ENCODE assay signal across 14 cellular contexts in genomic region chr13:23386533-23386932, GRCh38. TPM values are rescaled to one million over a fixed set of nuclear protein-coding genes. Genes with fewer than 3 reads are reported as not detected.
DNase-seq lines count a peak whose midpoint lies in the region; ATAC-seq, FAIRE-seq and TF ChIP-seq lines count a peak whose summit lies in the region.
"Had no signal": no experiment of that assay in that cellular context is flagged by ENCODE, and none has a peak within 500 bp of the region (broad histone marks: within the 10 kb centered on the region; RNA-seq: fewer than 3 reads in every experiment).

No MANE protein-coding gene starts in this region.

- no peaks in the 10 kb centered on the region for H3K9me3 Mint-ChIP-seq in activated naive CD4-positive, alpha-beta T cell treated with anti-CD3 and anti-CD28 coated beads for 36 hours

- H3K27me3 Mint-ChIP-seq in activated naive CD4-positive, alpha-beta T cell treated with anti-CD3 and anti-CD28 coated beads for 36 hours (ENCODE audit: low read depth): peaks cover 3% of the 10 kb centered on the region

- H3K4me3 ChIP-seq in pancreas: no peak overlapping the region
- H3K4me3 ChIP-seq: upper lobe of right lung had no signal

- no peak for FAIRE-seq in pancreas (lab: Jason Lieb, UNC)

- 91 to 98% methylated on average over 2 of the region's 2 CpGs for WGBS in pancreas, 2 donors

- H3K4me1 Mint-ChIP-seq in activated naive CD4-positive, alpha-beta T cell treated with anti-CD3 and anti-CD28 coated beads for 36 hours (ENCODE audit: low read depth): peaks cover 40% of the 10 kb centered on the region
- H3K4me1 Mint-ChIP-seq: endodermal cell had no signal

- CTCF ChIA-PET in activated naive CD4-positive, alpha-beta T cell treated with anti-CD3 and anti-CD28 coated beads for 36 hours (lab: Charles Lee): interaction anchor here (0.8 to 0.9 kb wide), 2 partner anchors 9 to 81 kb away, joined by 3 to 4 read pairs; no protein-coding TSS in a partner anchor

- intact Hi-C loops in activated naive CD4-positive, alpha-beta T cell treated with anti-CD3 and anti-CD28 coated beads for 36 hours (cut with micrococcal nuclease): loop anchor here (1.0 to 5.0 kb wide), 4 partner anchors 8 to 1272 kb away; no protein-coding TSS in a partner anchor
- intact Hi-C loops in pancreas (cut with DNase I): no loop called here

- peak; percentile 39 for DNase-seq in activated naive CD4-positive, alpha-beta T cell treated with anti-CD3 and anti-CD28 coated beads for 36 hours
- DNase-seq in activated naive CD4-positive, alpha-beta T cell (lab: John Stamatoyannopoulos, UW): no peak
- no peak for DNase-seq in stimulated activated naive CD8-positive, alpha-beta T cell treated with anti-CD3 and anti-CD28 coated beads, Interleukin-15, Interleukin-2, amounts not matched to agents 100 U/mL and 50 U/mL, for 24 hours
- DNase-seq in pancreas (no peak), NCI-H526 (lab: John Stamatoyannopoulos, UW) (no peak)
- DNase-seq: DMS79, endodermal cell, NCI-H1930, upper lobe of right lung had no signal

- peak overlapping the region; percentile 20 for H3K27ac Mint-ChIP-seq in activated naive CD4-positive, alpha-beta T cell treated with anti-CD3 and anti-CD28 coated beads for 36 hours
- H3K27ac Mint-ChIP-seq: brain, endodermal cell had no signal

- no peaks in the 10 kb centered on the region for H3K36me3 Mint-ChIP-seq in activated naive CD4-positive, alpha-beta T cell treated with anti-CD3 and anti-CD28 coated beads for 36 hours (ENCODE audit: low read depth)

- no peaks in the 10 kb centered on the region for H3K4me1 ChIP-seq in pancreas
- H3K4me1 ChIP-seq: upper lobe of right lung had no signal

- H3K27me3 ChIP-seq in pancreas: no peaks in the 10 kb centered on the region
- H3K27me3 ChIP-seq: upper lobe of right lung had no signal

- H3K36me3 ChIP-seq in pancreas: no peaks in the 10 kb centered on the region
- H3K36me3 ChIP-seq: upper lobe of right lung had no signal

- no peak overlapping the region for H3K27ac ChIP-seq in pancreas
- H3K27ac ChIP-seq: upper lobe of right lung had no signal

- ATAC-seq in GM21529 (IDR thresholded peaks at IDR 0.05; ENCODE audit: unreplicated experiment): peak; percentile 80
- ATAC-seq in HG03135 (IDR thresholded peaks at IDR 0.05; ENCODE audit: unreplicated experiment): peak; percentile 44
- ATAC-seq in stimulated activated naive CD8-positive, alpha-beta T cell treated with anti-CD3 and anti-CD28 coated beads, Interleukin-15, Interleukin-2, amounts not matched to agents 100 U/mL and 50 U/mL, for 24 hours: peak; percentile 48
- no peak for ATAC-seq in pancreas
- ATAC-seq in SK-N-SH treated with all-trans-retinoic acid at 6 μM for 48 hours: no peak
- ATAC-seq: left lobe of liver, upper lobe of right lung had no signal

- TF ChIP-seq CTCF in pancreas (IDR thresholded peaks at IDR 0.05): no peak

- H3K9me3 ChIP-seq in pancreas: no peaks in the 10 kb centered on the region
- H3K9me3 ChIP-seq: upper lobe of right lung had no signal

- no peak overlapping the region for H3K4me3 Mint-ChIP-seq in activated naive CD4-positive, alpha-beta T cell treated with anti-CD3 and anti-CD28 coated beads for 36 hours
- H3K4me3 Mint-ChIP-seq: brain, endodermal cell had no signal

TF ChIP-seq in SK-N-SH treated with all-trans-retinoic acid at 6 μM for 48 hours, 23 proteins besides CTCF, POLR2A, EP300 and RAD21:
- TF ChIP-seq CSDC2 (CRISPR knock-in tag; IDR thresholded peaks at IDR 0.05) (no peak), TCF4 (CRISPR knock-in tag; IDR thresholded peaks at IDR 0.05; ENCODE audit: borderline replicate concordance) (no peak), CSRNP3 (CRISPR knock-in tag; IDR thresholded peaks at IDR 0.05) (no peak), ZNF565 (CRISPR knock-in tag; conservative IDR thresholded peaks at IDR 0.05; ENCODE audit: low read depth) (no peak), SNAI2 (CRISPR knock-in tag; IDR thresholded peaks at IDR 0.05) (no peak), RARB (CRISPR knock-in tag; IDR thresholded peaks at IDR 0.05) (no peak), ZNF70 (CRISPR knock-in tag; IDR thresholded peaks at IDR 0.05) (no peak), ZC3H10 (CRISPR knock-in tag; IDR thresholded peaks at IDR 0.05) (no peak), GLIS3 (CRISPR knock-in tag; IDR thresholded peaks at IDR 0.05) (no peak)
- TF ChIP-seq, protein P1, sequence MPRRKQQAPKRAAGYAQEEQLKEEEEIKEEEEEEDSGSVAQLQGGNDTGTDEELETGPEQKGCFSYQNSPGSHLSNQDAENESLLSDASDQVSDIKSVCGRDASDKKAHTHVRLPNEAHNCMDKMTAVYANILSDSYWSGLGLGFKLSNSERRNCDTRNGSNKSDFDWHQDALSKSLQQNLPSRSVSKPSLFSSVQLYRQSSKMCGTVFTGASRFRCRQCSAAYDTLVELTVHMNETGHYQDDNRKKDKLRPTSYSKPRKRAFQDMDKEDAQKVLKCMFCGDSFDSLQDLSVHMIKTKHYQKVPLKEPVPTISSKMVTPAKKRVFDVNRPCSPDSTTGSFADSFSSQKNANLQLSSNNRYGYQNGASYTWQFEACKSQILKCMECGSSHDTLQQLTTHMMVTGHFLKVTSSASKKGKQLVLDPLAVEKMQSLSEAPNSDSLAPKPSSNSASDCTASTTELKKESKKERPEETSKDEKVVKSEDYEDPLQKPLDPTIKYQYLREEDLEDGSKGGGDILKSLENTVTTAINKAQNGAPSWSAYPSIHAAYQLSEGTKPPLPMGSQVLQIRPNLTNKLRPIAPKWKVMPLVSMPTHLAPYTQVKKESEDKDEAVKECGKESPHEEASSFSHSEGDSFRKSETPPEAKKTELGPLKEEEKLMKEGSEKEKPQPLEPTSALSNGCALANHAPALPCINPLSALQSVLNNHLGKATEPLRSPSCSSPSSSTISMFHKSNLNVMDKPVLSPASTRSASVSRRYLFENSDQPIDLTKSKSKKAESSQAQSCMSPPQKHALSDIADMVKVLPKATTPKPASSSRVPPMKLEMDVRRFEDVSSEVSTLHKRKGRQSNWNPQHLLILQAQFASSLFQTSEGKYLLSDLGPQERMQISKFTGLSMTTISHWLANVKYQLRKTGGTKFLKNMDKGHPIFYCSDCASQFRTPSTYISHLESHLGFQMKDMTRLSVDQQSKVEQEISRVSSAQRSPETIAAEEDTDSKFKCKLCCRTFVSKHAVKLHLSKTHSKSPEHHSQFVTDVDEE (CRISPR knock-in tag; IDR thresholded peaks at IDR 0.05): no peak

RNA-seq across cellular contexts. Expression of gene SACS, which starts 47.0 kb away (rescaled TPM):
- 10 to 100 TPM; 26.1 to 30.8 TPM for total RNA-seq in activated naive CD4-positive, alpha-beta T cell treated with anti-CD3 and anti-CD28 coated beads for 36 hours
- 1 to 10 TPM; 3.6 to 7.9 (median 5.3) TPM for total RNA-seq in pancreas
- 1 to 10 TPM; 2.1 TPM for polyA plus RNA-seq in pancreas

Comparison
In these comparisons a context has a peak if more than half of its experiments do, and no peak if none do; other contexts are left out.
1. ATAC-seq: peak in GM21529 (single experiment), HG03135 (single experiment) and stimulated activated naive CD8-positive, alpha-beta T cell treated with anti-CD3 and anti-CD28 coated beads, Interleukin-15, Interleukin-2, amounts not matched to agents 100 U/mL and 50 U/mL, for 24 hours (single experiment); none in pancreas (0 of 4) and SK-N-SH treated with all-trans-retinoic acid at 6 μM for 48 hours (single experiment).